13 cellular contexts compared by ENCODE assay signal in the genomic region with DNA sequence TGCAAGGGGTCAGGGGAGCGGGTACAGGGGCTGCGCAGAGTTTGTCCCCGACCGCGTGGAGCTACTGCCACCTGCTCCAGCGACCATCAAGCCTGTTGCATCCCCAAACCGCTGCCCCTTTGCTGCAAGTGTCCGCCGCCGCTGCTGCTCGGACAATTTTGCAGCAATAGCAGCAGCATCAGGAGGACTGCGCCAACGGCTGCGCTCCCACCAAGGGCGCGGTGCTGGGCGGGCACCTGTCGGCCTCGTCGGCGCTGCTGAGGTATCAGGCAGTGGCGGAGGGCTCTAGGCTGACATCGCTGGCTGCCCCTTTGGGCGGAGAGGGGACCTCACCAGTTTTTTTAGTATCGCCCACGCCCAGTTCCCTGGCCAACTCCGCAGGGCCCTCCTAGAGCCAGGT. TPM values are rescaled to one million over a fixed set of nuclear protein-coding genes. Genes with fewer than 3 reads are reported as not detected.
DNase-seq lines count a peak whose midpoint lies in the region; ATAC-seq lines count a peak whose summit lies in the region.
"Not testable (repeated sequence)": the region's sequence is repeated elsewhere in the genome, so short reads cannot be mapped to it uniquely, and the experiment has no call there.
"Had no signal": no experiment of that assay in that cellular context is flagged by ENCODE, and none has a peak within 500 bp of the region (broad histone marks: within the 10 kb centered on the region; RNA-seq: fewer than 3 reads in every experiment).

No MANE protein-coding gene starts in this region.

- H3K36me3 ChIP-seq in mesenchymal stem cell (ENCODE audit: control insufficient read depth in 1 of 2, insufficient read depth in 2 of 2, low read depth in 1 of 2, low read length in 2 of 2), result not testable (repeated sequence)

- H2BK12ac ChIP-seq in mesenchymal stem cell (ENCODE audit: low read length in 2 of 2), result not testable (repeated sequence)

- H3K27ac Mint-ChIP-seq in activated T-cell treated with anti-CD3 and anti-CD28 coated beads, Interleukin-2, amount 50 U/mL, for 72 hours; central memory CD8-positive, alpha-beta T cell (ENCODE audit: low read depth); stimulated activated effector memory CD8-positive, alpha-beta T cell treated with anti-CD3 and anti-CD28 coated beads, Interleukin-12 subunit alpha, Interleukin-12 subunit beta, amount 100 ng/mL, for 72 hours: not testable (repeated sequence)

- not testable (repeated sequence) for H3K23ac ChIP-seq in mesenchymal stem cell (ENCODE audit: low read length in 2 of 2)

- not testable (repeated sequence) for H3K9me3 ChIP-seq in mesenchymal stem cell (ENCODE audit: control insufficient read depth, low read length)

- no CpG with 5 or more reads among the region's 27 CpGs for WGBS in mesenchymal stem cell

- H3K4me2 ChIP-seq in mesenchymal stem cell (ENCODE audit: low read length, poor library complexity, severe bottlenecking), result peak overlapping the region; percentile 16

- H3K27ac ChIP-seq in mesenchymal stem cell (ENCODE audit: low read length, poor library complexity, severe bottlenecking), result not testable (repeated sequence)

- H3K27me3 ChIP-seq in mesenchymal stem cell (ENCODE audit: control insufficient read depth in 1 of 2, insufficient read depth in 1 of 2, low read length in 2 of 2), result not testable (repeated sequence)

- not testable (repeated sequence) for H3K18ac ChIP-seq in mesenchymal stem cell (ENCODE audit: low read depth in 1 of 2, low read length in 2 of 2)

- not testable (repeated sequence) for H3K14ac ChIP-seq in mesenchymal stem cell (ENCODE audit: low read length in 2 of 2)

- intact Hi-C loops in left colon (cut with DNase I, micrococcal nuclease), result not testable (repeated sequence)

- not testable (repeated sequence) for H2BK5ac ChIP-seq in mesenchymal stem cell (ENCODE audit: low read depth, low read length, poor library complexity, severe bottlenecking)

- H2AK5ac ChIP-seq in mesenchymal stem cell (ENCODE audit: low read length, severe bottlenecking), result not testable (repeated sequence)

- not testable (repeated sequence) for DNase-seq in activated T-cell treated with anti-CD3 and anti-CD28 coated beads, Interleukin-2, amount 50 U/mL, for 72 hours; central memory CD8-positive, alpha-beta T cell (ENCODE audit: low spot score in 2 of 2); left colon; mesenchymal stem cell; stimulated activated effector memory CD8-positive, alpha-beta T cell treated with anti-CD3 and anti-CD28 coated beads, Interleukin-12 subunit alpha, Interleukin-12 subunit beta, amount 100 ng/mL, for 72 hours (ENCODE audit: low spot score in 2 of 2)

- H2AFZ ChIP-seq in mesenchymal stem cell (ENCODE audit: low read depth, low read length), result not testable (repeated sequence)

- H3K4me1 ChIP-seq in mesenchymal stem cell (ENCODE audit: control insufficient read depth, insufficient read depth, low read depth, low read length), result not testable (repeated sequence)

- not testable (repeated sequence) for H3K9ac ChIP-seq in mesenchymal stem cell (ENCODE audit: low read length)

- not testable (repeated sequence) for H3K36me3 Mint-ChIP-seq in activated T-cell treated with anti-CD3 and anti-CD28 coated beads, Interleukin-2, amount 50 U/mL, for 72 hours (ENCODE audit: insufficient read depth in 2 of 2); central memory CD8-positive, alpha-beta T cell (ENCODE audit: insufficient read depth); stimulated activated effector memory CD8-positive, alpha-beta T cell treated with anti-CD3 and anti-CD28 coated beads, Interleukin-12 subunit alpha, Interleukin-12 subunit beta, amount 100 ng/mL, for 72 hours

- not testable (repeated sequence) for H3K79me1 ChIP-seq in mesenchymal stem cell (replicated peaks; ENCODE audit: low read length, poor library complexity, severe bottlenecking)

- not testable (repeated sequence) for H3K4me1 Mint-ChIP-seq in activated T-cell treated with anti-CD3 and anti-CD28 coated beads, Interleukin-2, amount 50 U/mL, for 72 hours (ENCODE audit: low read depth); central memory CD8-positive, alpha-beta T cell; stimulated activated effector memory CD8-positive, alpha-beta T cell treated with anti-CD3 and anti-CD28 coated beads, Interleukin-12 subunit alpha, Interleukin-12 subunit beta, amount 100 ng/mL, for 72 hours

- H2BK120ac ChIP-seq in mesenchymal stem cell (ENCODE audit: low read depth, low read length), result not testable (repeated sequence)

- H4K91ac ChIP-seq in mesenchymal stem cell (ENCODE audit: low read length), result not testable (repeated sequence)

- not testable (repeated sequence) for H4K8ac ChIP-seq in mesenchymal stem cell (ENCODE audit: low read length)

- H3K9me3 Mint-ChIP-seq in activated T-cell treated with anti-CD3 and anti-CD28 coated beads, Interleukin-2, amount 50 U/mL, for 72 hours; central memory CD8-positive, alpha-beta T cell; stimulated activated effector memory CD8-positive, alpha-beta T cell treated with anti-CD3 and anti-CD28 coated beads, Interleukin-12 subunit alpha, Interleukin-12 subunit beta, amount 100 ng/mL, for 72 hours: not testable (repeated sequence)

- not testable (repeated sequence) for H3K27me3 Mint-ChIP-seq in activated T-cell treated with anti-CD3 and anti-CD28 coated beads, Interleukin-2, amount 50 U/mL, for 72 hours (ENCODE audit: low read depth); central memory CD8-positive, alpha-beta T cell

- peak; percentile 31; the same call in 2 of the 3 replicates for ATAC-seq in SK-N-SH treated with all-trans-retinoic acid at 6 μM for 48 hours
- peak; percentile 29 to 51 for ATAC-seq in activated T-cell treated with anti-CD3 and anti-CD28 coated beads, Interleukin-2, amount 50 U/mL, for 72 hours (replicated peaks in 1 of 2)
- ATAC-seq in central memory CD8-positive, alpha-beta T cell (replicated peaks; ENCODE audit: extremely low read depth, poor library complexity, severe bottlenecking); stimulated activated effector memory CD8-positive, alpha-beta T cell treated with anti-CD3 and anti-CD28 coated beads, Interleukin-12 subunit alpha, Interleukin-12 subunit beta, amount 100 ng/mL, for 72 hours: not testable (repeated sequence)
- peak; percentile 37 for ATAC-seq in left colon

- not testable (repeated sequence) for H3K4ac ChIP-seq in mesenchymal stem cell (ENCODE audit: low read depth in 1 of 2, low read length in 2 of 2)

- peak overlapping the region in 1 of 2 donors; percentile 65 for H3K4me3 Mint-ChIP-seq in activated T-cell treated with anti-CD3 and anti-CD28 coated beads, Interleukin-2, amount 50 U/mL, for 72 hours
- H3K4me3 Mint-ChIP-seq in central memory CD8-positive, alpha-beta T cell, result peak overlapping the region; percentile 38
- peak overlapping the region; percentile 28 for H3K4me3 Mint-ChIP-seq in stimulated activated effector memory CD8-positive, alpha-beta T cell treated with anti-CD3 and anti-CD28 coated beads, Interleukin-12 subunit alpha, Interleukin-12 subunit beta, amount 100 ng/mL, for 72 hours

- H2BK15ac ChIP-seq in mesenchymal stem cell (ENCODE audit: low read depth, poor library complexity, severe bottlenecking), result not testable (repeated sequence)

- H3K4me3 ChIP-seq in mesenchymal stem cell (ENCODE audit: insufficient read depth in 1 of 2, low read depth in 1 of 2, low read length in 2 of 2), result not testable (repeated sequence)

RNA-seq across cellular contexts. Expression of gene FOXD4L4, which starts 1.2 kb away (rescaled TPM):
- total RNA-seq in activated T-cell treated with anti-CD3 and anti-CD28 coated beads, Interleukin-2, amount 50 U/mL, for 72 hours, result under 1 TPM; 0.14 to 0.16 TPM
- total RNA-seq in left colon, result under 1 TPM in 1 of 2 donors, not detected in 1; 0.17 TPM
- not detected for polyA plus RNA-seq in mesenchymal stem cell (2013, experiment 1 of 2)
- not detected for polyA plus RNA-seq in mesenchymal stem cell (2013, experiment 2 of 2)
- total RNA-seq: A673; CD4-positive, CD25-positive, alpha-beta regulatory T cell; G401 had no signal
- polyA plus RNA-seq: AG04450; CD14-positive monocyte; CD4-positive, alpha-beta memory T cell; CD4-positive, CD25-positive, alpha-beta regulatory T cell; CD8-positive, alpha-beta memory T cell had no signal
